ENCODE assay signal across 27 cellular contexts in the genomic region with DNA sequence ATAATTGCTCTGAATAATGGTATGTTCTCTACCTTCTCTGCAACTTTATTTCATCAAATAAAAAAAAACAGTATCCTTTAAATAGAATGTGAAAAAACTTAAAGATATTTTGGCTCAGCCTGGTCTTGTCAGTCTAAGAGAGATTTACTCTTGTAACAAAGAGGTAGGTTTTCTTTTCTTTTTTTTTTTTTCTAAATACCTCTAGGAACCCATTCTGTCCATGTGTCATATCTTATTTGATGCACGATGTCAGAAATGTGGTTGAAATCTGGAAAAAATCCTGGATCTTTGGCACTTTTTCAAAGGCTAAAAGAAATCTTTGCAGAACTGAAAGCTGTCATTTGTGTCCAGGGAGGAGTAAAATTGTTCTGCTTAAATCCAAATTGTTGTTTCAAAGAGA. TPM values are rescaled to one million over a fixed set of nuclear protein-coding genes. Genes with fewer than 3 reads are reported as not detected.
"Had no signal": no experiment of that assay in that cellular context is flagged by ENCODE, and none has a peak within 500 bp of the region (broad histone marks: within the 10 kb centered on the region; RNA-seq: fewer than 3 reads in every experiment).

No MANE protein-coding gene starts in this region.

- H3K4me3 Mint-ChIP-seq: memory B cell; natural killer cell treated with Interleukin-12 subunit alpha and Interleukin-12 subunit beta and Interleukin-15 and Interleukin-18, amount 100 ng/mL, for 72 hours; neural crest cell; stimulated activated naive B cell treated with anti-CD40 and anti-IgM and Interleukin-4, amounts not matched to agents 10 μg/mL and 1 μg/mL and 100 μg/mL, for 72 hours; stimulated activated naive CD8-positive, alpha-beta T cell treated with anti-CD3 and anti-CD28 coated beads, Interleukin-15, Interleukin-2, amounts not matched to agents 100 ng/mL and 50 ng/mL, for 24 hours had no signal

- H3K27ac Mint-ChIP-seq: memory B cell; natural killer cell treated with Interleukin-12 subunit alpha and Interleukin-12 subunit beta and Interleukin-15 and Interleukin-18, amount 100 ng/mL, for 72 hours; stimulated activated naive B cell treated with anti-CD40 and anti-IgM and Interleukin-4, amounts not matched to agents 10 μg/mL and 1 μg/mL and 100 μg/mL, for 72 hours; stimulated activated naive CD8-positive, alpha-beta T cell treated with anti-CD3 and anti-CD28 coated beads, Interleukin-15, Interleukin-2, amounts not matched to agents 100 ng/mL and 50 ng/mL, for 24 hours had no signal

- H3K36me3 Mint-ChIP-seq: memory B cell; natural killer cell treated with Interleukin-12 subunit alpha and Interleukin-12 subunit beta and Interleukin-15 and Interleukin-18, amount 100 ng/mL, for 72 hours; stimulated activated naive B cell treated with anti-CD40 and anti-IgM and Interleukin-4, amounts not matched to agents 10 μg/mL and 1 μg/mL and 100 μg/mL, for 72 hours had no signal

- DNase-seq: dermis blood vessel endothelial cell; effector memory CD4-positive, alpha-beta T cell; gastrocnemius medialis; head of caudate nucleus; spleen; stimulated activated CD4-positive, alpha-beta T cell treated with anti-CD3 and anti-CD28 coated beads, Interleukin-15, amount 100 ng/mL, for 24 hours; stimulated activated CD4-positive, alpha-beta T cell treated with anti-CD3 and anti-CD28 coated beads, Interleukin-2, amount 100 ng/mL, for 48 hours; stimulated activated naive B cell treated with anti-CD40 and anti-IgM and Interleukin-4, amounts not matched to agents 10 μg/mL and 1 μg/mL and 100 μg/mL, for 72 hours; transverse colon; upper lobe of right lung; uterus had no signal

- H3K27ac ChIP-seq: coronary artery, esophagus muscularis mucosa, gastrocnemius medialis, neutrophil, prostate gland, right atrium auricular region, skin epidermis, spleen, thoracic aorta, transverse colon, upper lobe of right lung, uterus had no signal

- ATAC-seq: gastrocnemius medialis; left lobe of liver; natural killer cell treated with Interleukin-12 subunit alpha and Interleukin-12 subunit beta and Interleukin-15 and Interleukin-18, amount 100 ng/mL, for 72 hours; sciatic nerve; stimulated activated naive B cell treated with anti-CD40 and anti-IgM and Interleukin-4, amounts not matched to agents 10 μg/mL and 1 μg/mL and 100 μg/mL, for 72 hours; upper lobe of right lung had no signal

- H3K4me1 Mint-ChIP-seq: neural crest cell had no signal

- H3K4me1 ChIP-seq: esophagus muscularis mucosa, gastrocnemius medialis, prostate gland, right atrium auricular region, spleen, transverse colon, upper lobe of right lung, uterus had no signal

- H3K27me3 ChIP-seq: gastrocnemius medialis, neutrophil, right atrium auricular region, uterus had no signal

- H3K4me3 ChIP-seq: coronary artery, esophagus muscularis mucosa, gastrocnemius medialis, lung, prostate gland, right atrium auricular region, skin epidermis, spleen, thoracic aorta, transverse colon, upper lobe of right lung, uterus had no signal

- H3K9me3 ChIP-seq: esophagus muscularis mucosa, gastrocnemius medialis, neutrophil, prostate gland, right atrium auricular region, spleen, thoracic aorta, transverse colon, upper lobe of right lung, uterus had no signal

- H3K9me3 Mint-ChIP-seq: memory B cell; natural killer cell treated with Interleukin-12 subunit alpha and Interleukin-12 subunit beta and Interleukin-15 and Interleukin-18, amount 100 ng/mL, for 72 hours; neural crest cell; stimulated activated naive B cell treated with anti-CD40 and anti-IgM and Interleukin-4, amounts not matched to agents 10 μg/mL and 1 μg/mL and 100 μg/mL, for 72 hours; stimulated activated naive CD8-positive, alpha-beta T cell treated with anti-CD3 and anti-CD28 coated beads, Interleukin-15, Interleukin-2, amounts not matched to agents 100 ng/mL and 50 ng/mL, for 24 hours had no signal

- H3K36me3 ChIP-seq: esophagus muscularis mucosa, gastrocnemius medialis, neutrophil, prostate gland, right atrium auricular region, spleen, thoracic aorta, transverse colon, upper lobe of right lung, uterus had no signal

RNA-seq across cellular contexts. Expression of a gene that starts 17.3 kb away (rescaled TPM):
- total RNA-seq: gastrocnemius medialis; left lobe of liver; liver; mononuclear cell; natural killer cell treated with Interleukin-12 subunit alpha and Interleukin-12 subunit beta and Interleukin-15 and Interleukin-18, amount 100 ng/mL, for 72 hours; neural crest cell; prostate gland; thoracic aorta; upper lobe of right lung had no signal
- polyA plus RNA-seq: lung, spleen had no signal
